ENCODE assay signal across 8 cellular contexts in the genomic region with DNA sequence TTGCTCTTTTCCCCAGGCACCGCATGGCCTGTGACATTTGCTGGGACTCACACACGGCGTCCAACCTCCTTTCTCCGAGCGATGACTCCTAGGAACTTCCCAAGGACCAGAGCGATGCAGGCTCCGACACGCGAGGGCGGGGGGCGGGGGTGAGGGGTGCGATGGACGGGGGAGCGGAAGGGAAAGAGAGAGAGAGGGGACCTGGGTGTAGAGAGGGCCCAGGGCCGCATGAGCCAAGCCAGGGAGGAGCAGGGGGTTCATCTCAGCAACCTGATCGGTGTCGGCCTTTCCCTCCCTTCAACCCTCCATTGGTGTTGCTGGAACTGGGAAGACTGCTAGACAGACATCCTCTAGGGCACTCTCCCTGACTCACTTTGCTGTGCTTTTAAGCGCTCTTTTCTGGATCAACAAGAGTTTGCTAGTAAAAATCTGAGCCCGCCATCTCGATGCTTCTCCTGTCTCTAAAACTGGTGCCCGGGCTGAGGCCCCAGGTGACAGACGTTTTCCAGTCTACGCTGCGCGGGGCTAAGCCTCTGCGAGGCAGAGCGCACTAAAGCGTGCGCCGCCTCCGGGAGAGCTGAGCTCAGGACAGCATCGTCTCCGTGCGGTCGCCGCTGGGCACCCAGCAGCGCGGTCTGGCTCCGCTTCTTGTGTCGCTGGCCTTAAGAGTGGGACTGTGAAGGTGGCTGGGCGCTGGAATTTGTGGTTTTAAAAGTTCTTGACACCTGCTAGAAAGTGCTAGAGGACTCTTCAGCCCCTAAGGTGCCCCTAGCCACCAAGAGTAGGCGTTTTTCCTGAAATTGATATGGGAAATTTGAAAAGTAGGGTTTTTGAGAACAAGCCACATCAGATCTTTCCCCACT. TPM values are rescaled to one million over a fixed set of nuclear protein-coding genes. Genes with fewer than 3 reads are reported as not detected.
DNase-seq lines count a peak whose midpoint lies in the region; ATAC-seq and TF ChIP-seq lines count a peak whose summit lies in the region.

No MANE protein-coding gene starts in this region.

- intact Hi-C loops in breast epithelium (cut with DNase I; ENCODE audit: low total_unique reads): no loop called here
- intact Hi-C loops in MCF 10A (cut with micrococcal nuclease): no loop called here
- intact Hi-C loops in ascending aorta (cut with DNase I): loop anchor here (5.0 kb wide), 1 partner anchor 153 kb away; no protein-coding TSS in a partner anchor
- intact Hi-C loops in transverse colon (cut with DNase I; ENCODE audit: low total_unique reads): no loop called here

- no peaks in the 10 kb centered on the region for H3K36me3 Mint-ChIP-seq in MCF 10A (ENCODE audit: insufficient read depth, unreplicated experiment)

- no peak for TF ChIP-seq CTCF in breast epithelium (IDR thresholded peaks at IDR 0.05)
- TF ChIP-seq CTCF in MCF 10A (IDR thresholded peaks at IDR 0.05; ENCODE audit: unreplicated experiment): no peak
- TF ChIP-seq CTCF in ascending aorta (IDR thresholded peaks at IDR 0.05): peak in 2 of 3 experiments; percentile 8
- TF ChIP-seq CTCF in transverse colon (IDR thresholded peaks at IDR 0.05): no peak

- H3K9me3 ChIP-seq in breast epithelium: no peaks in the 10 kb centered on the region
- H3K9me3 ChIP-seq in ascending aorta: no peaks in the 10 kb centered on the region
- no peaks in the 10 kb centered on the region for H3K9me3 ChIP-seq in transverse colon

- no peaks in the 10 kb centered on the region for H3K9me3 Mint-ChIP-seq in MCF 10A (ENCODE audit: unreplicated experiment)
- no peaks in the 10 kb centered on the region for H3K9me3 Mint-ChIP-seq in stimulated activated naive CD8-positive, alpha-beta T cell treated with anti-CD3 and anti-CD28 coated beads, Interleukin-15, amount 100 ng/mL, for 72 hours

- H3K27ac ChIP-seq in breast epithelium: no peak overlapping the region
- H3K27ac ChIP-seq in ascending aorta: no peak overlapping the region
- H3K27ac ChIP-seq in transverse colon: no peak overlapping the region

- WGBS in transverse colon (ENCODE audit: low coverage in 1 of 2), 2 donors: 24 to 40% methylated on average over 1 to 40 of the region's 42 CpGs

- POLR2A ChIA-PET in MCF 10A (lab: Yijun Ruan, JAX): interaction anchor here (1.2 kb wide), 1 partner anchor 274 kb away, joined by 3 read pairs; no protein-coding TSS in a partner anchor

- H3K27me3 Mint-ChIP-seq in MCF 10A (ENCODE audit: insufficient read depth, unreplicated experiment): no peaks in the 10 kb centered on the region
- H3K27me3 Mint-ChIP-seq in stimulated activated naive CD8-positive, alpha-beta T cell treated with anti-CD3 and anti-CD28 coated beads, Interleukin-15, amount 100 ng/mL, for 72 hours: peaks cover 96% of the 10 kb centered on the region

- H3K27me3 ChIP-seq in breast epithelium: peaks cover 0 to 4% of the 10 kb centered on the region in 2 donors
- H3K27me3 ChIP-seq in ascending aorta: no peaks in the 10 kb centered on the region
- peaks cover 83% of the 10 kb centered on the region for H3K27me3 ChIP-seq in transverse colon

- no peak for TF ChIP-seq EP300 in transverse colon (IDR thresholded peaks at IDR 0.05; ENCODE audit: low read depth)

- H3K4me1 ChIP-seq in breast epithelium (no peaks in the 10 kb centered on the region), ascending aorta (peaks cover 3 to 6% of the 10 kb centered on the region in 2 donors), transverse colon (peaks cover 0 to 26% (median 8%) of the 10 kb centered on the region in 4 donors)

- BruUV-seq in MCF 10A (replicated peaks; lab: Mats Ljungman, UMichigan): no TSS peak

- no peak overlapping the region for H3K4me3 Mint-ChIP-seq in MCF 10A (ENCODE audit: unreplicated experiment)
- H3K4me3 Mint-ChIP-seq in stimulated activated naive CD8-positive, alpha-beta T cell treated with anti-CD3 and anti-CD28 coated beads, Interleukin-15, amount 100 ng/mL, for 72 hours: peak overlapping the region; percentile 32 to 74

- in situ Hi-C loops in transverse colon (cut with MboI; ENCODE audit: low pct_ligation_motif_present in 1 of 4, low pct_unique_long_range_greater_than_20kb in 1 of 4, low sequenced_read_pairs in 3 of 4): loop anchor here in 3 of 4 donors (25.0 kb wide), 1 partner anchor 308 kb away; no protein-coding TSS in a partner anchor

- no peaks in the 10 kb centered on the region for H3K36me3 ChIP-seq in breast epithelium
- no peaks in the 10 kb centered on the region for H3K36me3 ChIP-seq in ascending aorta
- no peaks in the 10 kb centered on the region for H3K36me3 ChIP-seq in transverse colon

- DNase-seq in breast epithelium (ENCODE audit: low spot score in 2 of 2): no peak
- DNase-seq in MCF 10A (ENCODE audit: unreplicated experiment): no peak
- no peak for DNase-seq in ascending aorta (ENCODE audit: low spot score in 2 of 2)
- DNase-seq in left kidney (ENCODE audit: low read depth, low spot score): peak; percentile 77
- DNase-seq in stimulated activated naive CD8-positive, alpha-beta T cell treated with anti-CD3 and anti-CD28 coated beads, Interleukin-15, amount 100 ng/mL, for 72 hours: peak; percentile 27 to 38
- DNase-seq in transverse colon: no peak
- no peak for DNase-seq in SW480 (ENCODE audit: low spot score)

- ATAC-seq in stimulated activated naive CD8-positive, alpha-beta T cell treated with anti-CD3 and anti-CD28 coated beads, Interleukin-15, amount 100 ng/mL, for 72 hours: peak; percentile 72
- no peak for ATAC-seq in GM21737 (IDR thresholded peaks at IDR 0.05; ENCODE audit: unreplicated experiment)

- no peak for TF ChIP-seq POLR2A in breast epithelium (IDR thresholded peaks at IDR 0.05)
- no peak for TF ChIP-seq POLR2A in transverse colon (IDR thresholded peaks at IDR 0.05)

- CTCF ChIA-PET in MCF 10A (lab: Yijun Ruan, JAX): interaction anchor here (0.6 kb wide), 1 partner anchor 19 kb away, joined by 3 read pairs; no protein-coding TSS in a partner anchor

- H3K4me3 ChIP-seq in breast epithelium (peak overlapping the region in 2 of 3 donors; percentile 13 to 21), ascending aorta (peak overlapping the region; percentile 43 to 61), transverse colon (peak overlapping the region in 1 of 4 donors; percentile 28)

- no peak overlapping the region for H3K27ac Mint-ChIP-seq in MCF 10A (ENCODE audit: low read depth, unreplicated experiment)
- H3K27ac Mint-ChIP-seq in stimulated activated naive CD8-positive, alpha-beta T cell treated with anti-CD3 and anti-CD28 coated beads, Interleukin-15, amount 100 ng/mL, for 72 hours: no peak overlapping the region

- H3K4me1 Mint-ChIP-seq in MCF 10A (ENCODE audit: insufficient read depth, unreplicated experiment): peaks cover 14% of the 10 kb centered on the region
- peaks cover 40% of the 10 kb centered on the region for H3K4me1 Mint-ChIP-seq in stimulated activated naive CD8-positive, alpha-beta T cell treated with anti-CD3 and anti-CD28 coated beads, Interleukin-15, amount 100 ng/mL, for 72 hours

RNA-seq across cellular contexts. Expression of a gene that starts 1.0 kb away (rescaled TPM):
- 1 to 10 TPM in 1 of 3 donors, under 1 TPM in 2; 0.44 to 1.6 (median 0.66) TPM for total RNA-seq in breast epithelium
- total RNA-seq in MCF 10A (2022): 5.1 and 6.4 TPM in 2 replicates
- not detected for total RNA-seq in ascending aorta
- total RNA-seq in transverse colon: under 1 TPM in 1 of 4 donors, not detected in 3; 0.27 TPM

RNA-seq across cellular contexts. Expression of a gene that starts 21.6 kb away (rescaled TPM):
- total RNA-seq in breast epithelium (10 to 100 TPM; 27.2 to 41.4 (median 37.2) TPM), MCF 10A (2022) (43.8 and 52.3 TPM in 2 replicates), ascending aorta (8.4 TPM), transverse colon (10 to 100 TPM in 2 of 4 donors, 1 to 10 TPM in 2; 3.6 to 16.2 (median 8.3) TPM)

Comparison
In these comparisons a context has a peak if more than half of its experiments do, and no peak if none do; other contexts are left out.
1. DNase-seq: peak in left kidney (single experiment) and stimulated activated naive CD8-positive, alpha-beta T cell treated with anti-CD3 and anti-CD28 coated beads, Interleukin-15, amount 100 ng/mL, for 72 hours (2 of 2); none in breast epithelium (0 of 2), MCF 10A (single experiment), ascending aorta (0 of 2), transverse colon (single experiment) and SW480 (single experiment).
2. CTCF ChIP-seq: peak in ascending aorta (2 of 3); none in breast epithelium (0 of 3), MCF 10A (single experiment) and transverse colon (0 of 5).